ENCODE assay signal across 1 cellular context in genomic region chr10:29691564-29692064, GRCh38.
TF ChIP-seq lines count a peak whose summit lies in the region.

No MANE protein-coding gene starts in this region.

TF ChIP-seq in HEK293, 187 proteins besides CTCF, POLR2A, EP300 and RAD21 (continued from another document and continues in another):
- TF ChIP-seq ZNF391 (tag by site-specific recombination; IDR thresholded peaks at IDR 0.05; ENCODE audit: borderline replicate concordance, low read depth) (peak; percentile 25; the same call in 1 of the 2 replicates), KLF9 (tag by site-specific recombination; IDR thresholded peaks at IDR 0.05; ENCODE audit: low read depth) (0 out of 2 replicates have a peak, but pooled peaks have one; percentile 15), PRDM6 (tag by site-specific recombination; IDR thresholded peaks at IDR 0.05) (peak; percentile 88), ZNF148 (tag by site-specific recombination; IDR thresholded peaks at IDR 0.05; ENCODE audit: borderline replicate concordance) (no peak), ZNF561 (tag by site-specific recombination; IDR thresholded peaks at IDR 0.05; ENCODE audit: borderline replicate concordance) (peak; percentile 40; the same call in 1 of the 2 replicates), ZNF155 (tag by site-specific recombination; IDR thresholded peaks at IDR 0.05) (no peak), ZBTB48 (tag by site-specific recombination; IDR thresholded peaks at IDR 0.05) (no peak), TCF7L2 (IDR thresholded peaks at IDR 0.05; ENCODE audit: borderline replicate concordance, low read depth, low read length) (no peak), OSR2 (tag by site-specific recombination; IDR thresholded peaks at IDR 0.05) (peak; percentile 85), KLF7 (tag by site-specific recombination; IDR thresholded peaks at IDR 0.05; ENCODE audit: borderline replicate concordance) (no peak), WT1 (tag by site-specific recombination; IDR thresholded peaks at IDR 0.05) (peak; percentile 86), ZNF692 (tag by site-specific recombination; IDR thresholded peaks at IDR 0.05) (0 out of 2 replicates have a peak, but pooled peaks have one; percentile 52), ZNF571 (tag by site-specific recombination; IDR thresholded peaks at IDR 0.05) (no peak), PRDM2 (tag by site-specific recombination; IDR thresholded peaks at IDR 0.05; ENCODE audit: borderline replicate concordance) (no peak), TRIM28 (IDR thresholded peaks at IDR 0.05; ENCODE audit: borderline replicate concordance, low read length) (peak; percentile 56; the same call in 1 of the 2 replicates), GLI2 (tag by site-specific recombination; IDR thresholded peaks at IDR 0.05; ENCODE audit: borderline replicate concordance, low read depth) (peak; percentile 81; the same call in 1 of the 2 replicates), ZNF449 (tag by site-specific recombination; IDR thresholded peaks at IDR 0.05) (peak; percentile 49; the same call in 1 of the 2 replicates), ZNF311 (tag by site-specific recombination; IDR thresholded peaks at IDR 0.05; ENCODE audit: borderline replicate concordance) (no peak), GFI1B (tag by site-specific recombination; IDR thresholded peaks at IDR 0.05) (peak; percentile 63; the same call in 1 of the 2 replicates), ZNF544 (tag by site-specific recombination; IDR thresholded peaks at IDR 0.05) (no peak), ZNF174 (tag by site-specific recombination; IDR thresholded peaks at IDR 0.05) (no peak), ZBTB7A (tag by site-specific recombination; IDR thresholded peaks at IDR 0.05; ENCODE audit: low read depth) (no peak), ZNF221 (tag by site-specific recombination; IDR thresholded peaks at IDR 0.05; ENCODE audit: borderline replicate concordance) (no peak), ZBTB1 (tag by site-specific recombination; IDR thresholded peaks at IDR 0.05) (peak; percentile 68; the same call in 1 of the 2 replicates), REST (tag by site-specific recombination; IDR thresholded peaks at IDR 0.05) (peak; percentile 75), ZNF335 (tag by site-specific recombination; conservative IDR thresholded peaks at IDR 0.05) (no peak), ZNF133 (tag by site-specific recombination; IDR thresholded peaks at IDR 0.05) (no peak), KLF1 (tag by site-specific recombination; IDR thresholded peaks at IDR 0.05) (no peak), ZNF529 (tag by site-specific recombination; IDR thresholded peaks at IDR 0.05; ENCODE audit: insufficient replicate concordance) (no peak), ZEB2 (tag by site-specific recombination; IDR thresholded peaks at IDR 0.05) (peak; percentile 87), ZNF473 (tag by site-specific recombination; IDR thresholded peaks at IDR 0.05) (no peak), PRDM10 (tag by site-specific recombination; IDR thresholded peaks at IDR 0.05) (peak; percentile 51), ZNF214 (tag by site-specific recombination; IDR thresholded peaks at IDR 0.05; ENCODE audit: borderline replicate concordance) (no peak), ZNF132 (tag by site-specific recombination; IDR thresholded peaks at IDR 0.05; ENCODE audit: borderline replicate concordance) (no peak), KLF17 (tag by site-specific recombination; IDR thresholded peaks at IDR 0.05) (0 out of 2 replicates have a peak, but pooled peaks have one; percentile 24), ZNF366 (tag by site-specific recombination; conservative IDR thresholded peaks at IDR 0.05) (peak; percentile 85)
